In the genomic region with DNA sequence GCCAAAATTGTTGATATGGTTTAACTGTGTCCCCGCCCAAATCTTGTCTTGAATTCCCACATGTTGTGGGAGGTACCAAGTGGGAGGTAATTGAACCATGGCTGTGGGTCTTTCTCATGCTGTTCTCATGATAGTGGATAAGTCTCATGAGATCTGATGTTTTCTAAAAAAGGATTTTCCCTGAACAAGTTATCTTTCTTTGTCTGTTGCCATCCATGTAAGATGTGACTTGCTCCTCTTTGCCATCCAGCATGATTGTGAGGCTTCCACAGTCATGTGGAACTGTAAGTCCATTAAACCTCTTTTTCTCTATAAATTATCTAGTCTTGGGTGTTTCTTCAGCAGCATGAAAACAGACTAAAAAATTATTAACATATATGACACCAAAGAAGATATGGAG, we compare ENCODE assay signal across 27 cellular contexts.
"Had no signal": no experiment of that assay in that cellular context is flagged by ENCODE, and none has a peak within 500 bp of the region (broad histone marks: within the 10 kb centered on the region; RNA-seq: fewer than 3 reads in every experiment).

No MANE protein-coding gene starts in this region.

- H3K4me1 ChIP-seq: stomach, suprapubic skin, testis, thyroid gland, tibial artery, tibial nerve, transverse colon, upper lobe of left lung, upper lobe of right lung, uterus, vagina had no signal

- H3K4me3 ChIP-seq: stomach, suprapubic skin, testis, thoracic aorta, thyroid gland, tibial artery, tibial nerve, transverse colon, upper lobe of left lung, upper lobe of right lung, uterus, vagina had no signal

- ATAC-seq: stimulated activated effector memory CD8-positive, alpha-beta T cell treated with anti-CD3 and anti-CD28 coated beads, Interleukin-12 subunit alpha, Interleukin-12 subunit beta, amount 100 ng/mL, for 72 hours; stimulated activated memory B cell treated with anti-CD40 and anti-IgM and Interleukin-4, amounts not matched to agents 10 μg/mL and 1 μg/mL and 100 μg/mL, for 72 hours; stimulated activated naive B cell treated with anti-CD40 and anti-IgM and Interleukin-4, amounts not matched to agents 10 μg/mL and 1 μg/mL and 100 μg/mL, for 72 hours; stimulated activated naive CD8-positive, alpha-beta T cell treated with anti-CD3 and anti-CD28 coated beads, Interleukin-15, amount 100 ng/mL, for 72 hours; stimulated activated naive CD8-positive, alpha-beta T cell treated with anti-CD3 and anti-CD28 coated beads, Interleukin-15, Interleukin-2, amounts not matched to agents 100 U/mL and 50 U/mL, for 24 hours; upper lobe of right lung had no signal

- H3K36me3 ChIP-seq: stomach, suprapubic skin, thoracic aorta, thyroid gland, tibial artery, tibial nerve, transverse colon, upper lobe of left lung, upper lobe of right lung, uterus, vagina had no signal

- DNase-seq: stimulated activated CD4-positive, alpha-beta T cell treated with anti-CD3 and anti-CD28 coated beads, Interleukin-2, amount 100 ng/mL, for 48 hours; stimulated activated CD4-positive, alpha-beta T cell treated with anti-CD3 and anti-CD28 coated beads, Interleukin-4, amount 100 ng/mL, for 1 hour; stimulated activated CD4-positive, alpha-beta T cell treated with anti-CD3 and anti-CD28 coated beads, Interleukin-4, amount 100 ng/mL, for 24 hours; stimulated activated CD4-positive, alpha-beta T cell treated with anti-CD3 and anti-CD28 coated beads, Interleukin-4, amount 100 ng/mL, for 4 hours; stimulated activated CD8-positive, alpha-beta memory T cell treated with anti-CD3 and anti-CD28 coated beads, Interleukin-4, amount 100 ng/mL, for 48 hours; stimulated activated naive B cell treated with anti-CD40 and anti-IgM and Interleukin-4, amounts not matched to agents 10 μg/mL and 1 μg/mL and 100 μg/mL, for 72 hours; stimulated activated naive CD4-positive, alpha-beta T cell; stimulated activated naive CD4-positive, alpha-beta T cell treated with Interleukin-2 at 50 U/mL for 16 hours; stimulated activated naive CD8-positive, alpha-beta T cell treated with anti-CD3 and anti-CD28 coated beads, Interleukin-15, amount 100 ng/mL, for 72 hours; stimulated activated naive CD8-positive, alpha-beta T cell treated with anti-CD3 and anti-CD28 coated beads, Interleukin-15, Interleukin-2, amounts not matched to agents 100 U/mL and 50 U/mL, for 24 hours; stomach; substantia nigra; testis; thyroid gland; tibial artery; transverse colon; trophoblast cell; upper lobe of left lung; upper lobe of right lung; uterus had no signal

- H3K9me3 ChIP-seq: suprapubic skin, testis, thoracic aorta, thyroid gland, tibial artery, tibial nerve, transverse colon, upper lobe of left lung, uterus, vagina had no signal

- H3K27me3 ChIP-seq: stomach, suprapubic skin, testis, thyroid gland, tibial artery, tibial nerve, transverse colon, upper lobe of left lung, upper lobe of right lung, uterus, vagina had no signal

- FAIRE-seq: urothelium cell line had no signal

- H3K27ac ChIP-seq: stomach, suprapubic skin, testis, thoracic aorta, thyroid gland, tibial artery, tibial nerve, transverse colon, upper lobe of left lung, upper lobe of right lung, uterus, vagina had no signal
